19 cellular contexts compared by ENCODE assay signal in genomic region chr7:99272476-99273045, GRCh38. TPM values are rescaled to one million over a fixed set of nuclear protein-coding genes. Genes with fewer than 3 reads are reported as not detected.
DNase-seq lines count a peak whose midpoint lies in the region; ATAC-seq, FAIRE-seq and TF ChIP-seq lines count a peak whose summit lies in the region.
"Had no signal": no experiment of that assay in that cellular context is flagged by ENCODE, and none has a peak within 500 bp of the region (broad histone marks: within the 10 kb centered on the region; RNA-seq: fewer than 3 reads in every experiment).

Gene MYH16 (plus strand): TSS chr7:99272839.

- H3K4me3 Mint-ChIP-seq in stimulated activated naive CD8-positive, alpha-beta T cell treated with anti-CD3 and anti-CD28 coated beads, Interleukin-15, Interleukin-2, amounts not matched to agents 100 ng/mL and 50 ng/mL, for 24 hours: no peak within 1 kb of the TSS

- no peaks in the 10 kb centered on the region for H3K27me3 ChIP-seq in hepatocyte
- H3K27me3 ChIP-seq: BE2C, suprapubic skin had no signal

- ATAC-seq in stimulated activated naive CD8-positive, alpha-beta T cell treated with anti-CD3 and anti-CD28 coated beads, Interleukin-15, Interleukin-2, amounts not matched to agents 100 U/mL and 50 U/mL, for 24 hours: no peak
- no peak for ATAC-seq in GM21717 (IDR thresholded peaks at IDR 0.05; ENCODE audit: unreplicated experiment)
- ATAC-seq: K562 had no signal

- peak within 1 kb of the TSS; percentile 94 for H3K27ac Mint-ChIP-seq in stimulated activated naive CD8-positive, alpha-beta T cell treated with anti-CD3 and anti-CD28 coated beads, Interleukin-15, Interleukin-2, amounts not matched to agents 100 ng/mL and 50 ng/mL, for 24 hours

- no peak within 1 kb of the TSS for H2AFZ ChIP-seq in hepatocyte

- H3K9me2 ChIP-seq in hepatocyte (replicated peaks; ENCODE audit: insufficient read depth): no peaks in the 10 kb centered on the region

- no peaks in the 10 kb centered on the region for H3K9me3 ChIP-seq in hepatocyte (ENCODE audit: low read depth)
- H3K9me3 ChIP-seq: BE2C, suprapubic skin had no signal

- H3K4me1 ChIP-seq in hepatocyte (ENCODE audit: insufficient read depth): no peaks in the 10 kb centered on the region
- H3K4me1 ChIP-seq: BE2C had no signal

- no peak for DNase-seq in stimulated activated naive CD8-positive, alpha-beta T cell treated with anti-CD3 and anti-CD28 coated beads, Interleukin-15, Interleukin-2, amounts not matched to agents 100 U/mL and 50 U/mL, for 24 hours
- DNase-seq in RWPE1 (ENCODE audit: low spot score) (peak; percentile 21), epithelial cell of esophagus (ENCODE audit: low read depth) (peak; percentile 42), hepatocyte (ENCODE audit: low spot score) (no peak), OCI-M1 (lab: John Stamatoyannopoulos, UW) (no peak), GM12891 (ENCODE audit: insufficient read length, low spot score) (no peak)
- DNase-seq: BE2C; H7; kidney; NCI-H1436; NCI-H345; stimulated activated CD4-positive, alpha-beta T cell treated with anti-CD3 and anti-CD28 coated beads, Interleukin-12 subunit alpha, Interleukin-12 subunit beta, amount 100 ng/mL, for 4 hours had no signal

- H3K79me2 ChIP-seq in hepatocyte: no peaks in the 10 kb centered on the region

- FAIRE-seq in GM12891 (lab: Jason Lieb, UNC): no peak
- FAIRE-seq: endometrium, K562, kidney had no signal

- H3K27ac ChIP-seq in RWPE1: peak within 1 kb of the TSS; percentile 95
- no peak within 1 kb of the TSS for H3K27ac ChIP-seq in hepatocyte
- H3K27ac ChIP-seq: suprapubic skin had no signal

- POLR2A ChIA-PET in RWPE1 (lab: Yijun Ruan, JAX; ENCODE audit: low non-redundant PET): interaction anchor here (0.7 kb wide), 1 partner anchor 20 kb away, joined by 4 read pairs; no protein-coding TSS in a partner anchor

- H3K36me3 Mint-ChIP-seq in stimulated activated naive CD8-positive, alpha-beta T cell treated with anti-CD3 and anti-CD28 coated beads, Interleukin-15, Interleukin-2, amounts not matched to agents 100 ng/mL and 50 ng/mL, for 24 hours (ENCODE audit: low read depth): no peaks in the 10 kb centered on the region

- no peak within 1 kb of the TSS for H3K4me2 ChIP-seq in hepatocyte

- H3K4me3 ChIP-seq in epithelial cell of esophagus (ENCODE audit: low read length): no peak within 1 kb of the TSS
- no peak within 1 kb of the TSS for H3K4me3 ChIP-seq in hepatocyte
- H3K4me3 ChIP-seq: K562, suprapubic skin had no signal

- TF ChIP-seq CTCF in RWPE1 (conservative IDR thresholded peaks at IDR 0.05; ENCODE audit: low read depth) (no peak), epithelial cell of esophagus (IDR thresholded peaks at IDR 0.05; ENCODE audit: insufficient read depth, low read depth, low read length, missing control alignments) (no peak), hepatocyte (IDR thresholded peaks at IDR 0.05; ENCODE audit: poor library complexity) (no peak)

- no peaks in the 10 kb centered on the region for H4K20me1 ChIP-seq in hepatocyte (ENCODE audit: insufficient read depth, poor library complexity, severe bottlenecking)

- H3K4me1 Mint-ChIP-seq in stimulated activated naive CD8-positive, alpha-beta T cell treated with anti-CD3 and anti-CD28 coated beads, Interleukin-15, Interleukin-2, amounts not matched to agents 100 ng/mL and 50 ng/mL, for 24 hours (ENCODE audit: low read depth): peaks cover 21% of the 10 kb centered on the region

- H3K27me3 Mint-ChIP-seq in stimulated activated naive CD8-positive, alpha-beta T cell treated with anti-CD3 and anti-CD28 coated beads, Interleukin-15, Interleukin-2, amounts not matched to agents 100 ng/mL and 50 ng/mL, for 24 hours: no peaks in the 10 kb centered on the region

- TF ChIP-seq POLR2A in GM12891 (IDR thresholded peaks at IDR 0.05; ENCODE audit: low read depth, low read length): no peak

- H3K36me3 ChIP-seq in hepatocyte (replicated peaks; ENCODE audit: insufficient read depth, low read depth): no peaks in the 10 kb centered on the region
- H3K36me3 ChIP-seq: BE2C, suprapubic skin had no signal

- WGBS in hepatocyte (ENCODE audit: low lambda C conversion rate, missing lambda C conversion rate): 93% methylated on average over 2 of the region's 2 CpGs

- H3K9me3 Mint-ChIP-seq in stimulated activated naive CD8-positive, alpha-beta T cell treated with anti-CD3 and anti-CD28 coated beads, Interleukin-15, Interleukin-2, amounts not matched to agents 100 ng/mL and 50 ng/mL, for 24 hours: no peaks in the 10 kb centered on the region

- CTCF ChIA-PET in RWPE1 (lab: Yijun Ruan, JAX): interaction anchor here (0.7 kb wide), 1 partner anchor 48 kb away, joined by 3 read pairs; no protein-coding TSS in a partner anchor

TF ChIP-seq in GM12891, 5 proteins besides CTCF, POLR2A, EP300 and RAD21:
- no peak for TF ChIP-seq POU2F2 (IDR thresholded peaks at IDR 0.05; ENCODE audit: low read depth, low read length)
- no peak for TF ChIP-seq POLR2AphosphoS5 (IDR thresholded peaks at IDR 0.05; ENCODE audit: low read depth, low read length)
- no peak for TF ChIP-seq SPI1 (IDR thresholded peaks at IDR 0.05; ENCODE audit: low read depth, low read length)
- no peak for TF ChIP-seq TAF1 (IDR thresholded peaks at IDR 0.05; ENCODE audit: low read depth, low read length)
- no peak for TF ChIP-seq PAX5 (IDR thresholded peaks at IDR 0.05; ENCODE audit: insufficient read depth, low read length, severe bottlenecking)

RNA-seq across cellular contexts. Expression of gene MYH16, which starts in this region (rescaled TPM):
- 0.13 TPM in 1 of 2 replicates, not detected in the other for total RNA-seq in hepatocyte
- not detected in 2 replicates for polyA plus RNA-seq in hepatocyte
- polyA plus RNA-seq in GM12891 (2012; ENCODE audit: low read depth, missing spikeins): 0.13 TPM
- total RNA-seq: H7; K562; kidney; posterior vena cava; suprapubic skin; T-helper 2 cell treated with Interferon-gamma antibody and Interleukin-4, amounts not matched to agents 100 ng/mL and 5 ng/mL, for 36 hours had no signal

Comparison
In these comparisons a context has a peak if more than half of its experiments do, and no peak if none do; other contexts are left out.
1. DNase-seq: peak in RWPE1 (single experiment) and epithelial cell of esophagus (single experiment); none in stimulated activated naive CD8-positive, alpha-beta T cell treated with anti-CD3 and anti-CD28 coated beads, Interleukin-15, Interleukin-2, amounts not matched to agents 100 U/mL and 50 U/mL, for 24 hours (single experiment), hepatocyte (single experiment), OCI-M1 (single experiment) and GM12891 (single experiment).